7 cellular contexts compared by ENCODE assay signal in the genomic region with DNA sequence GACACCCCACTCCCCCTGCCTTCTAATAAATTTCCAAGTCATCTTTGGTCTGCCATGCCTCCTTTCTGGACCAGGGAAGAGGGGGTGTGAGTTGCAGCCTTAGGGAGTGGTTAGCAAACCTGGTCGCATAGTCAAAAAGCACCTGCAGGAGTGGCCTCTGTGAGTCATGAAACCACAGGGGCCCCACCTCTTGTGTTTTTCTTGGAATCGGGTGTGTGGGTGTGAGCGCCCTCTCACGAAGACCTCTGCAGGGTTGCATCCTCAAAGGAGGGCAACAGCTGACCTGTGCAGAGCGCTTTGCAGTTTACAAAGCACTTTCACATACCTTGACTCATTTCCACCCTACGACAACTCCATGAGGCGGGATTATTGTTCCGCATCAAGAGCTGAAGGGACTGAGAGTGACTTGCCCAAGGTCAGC. TPM values are rescaled to one million over a fixed set of nuclear protein-coding genes. Genes with fewer than 3 reads are reported as not detected.
DNase-seq lines count a peak whose midpoint lies in the region; ATAC-seq and TF ChIP-seq lines count a peak whose summit lies in the region.

No MANE protein-coding gene starts in this region.

- H3K27ac Mint-ChIP-seq in activated CD4-positive, alpha-beta T cell treated with anti-CD3 and anti-CD28 coated beads for 36 hours = peak overlapping the region; percentile 96
- H3K27ac Mint-ChIP-seq in stimulated activated naive CD8-positive, alpha-beta T cell treated with anti-CD3 and anti-CD28 coated beads, Interleukin-15, amount 100 ng/mL, for 72 hours = peak overlapping the region; percentile 100

- DNase-seq in activated CD4-positive, alpha-beta T cell treated with anti-CD3 and anti-CD28 coated beads for 36 hours = peak; percentile 95
- DNase-seq in epithelial cell of proximal tubule (ENCODE audit: low read depth) (peak; percentile 41), COLO668 (lab: John Stamatoyannopoulos, UW; ENCODE audit: unreplicated experiment) (no peak), dermis blood vessel endothelial cell (no peak), left ventricle myocardium inferior (no peak)
- DNase-seq in stimulated activated naive CD8-positive, alpha-beta T cell treated with anti-CD3 and anti-CD28 coated beads, Interleukin-15, amount 100 ng/mL, for 72 hours = peak; percentile 94 to 98

- no peak overlapping the region for H3K27ac ChIP-seq in left ventricle myocardium inferior (replicated peaks)

- no peak overlapping the region for H3K4me3 ChIP-seq in epithelial cell of proximal tubule (ENCODE audit: low read depth, low read length)
- no peak overlapping the region for H3K4me3 ChIP-seq in left ventricle myocardium inferior

- H3K9me3 Mint-ChIP-seq in activated CD4-positive, alpha-beta T cell treated with anti-CD3 and anti-CD28 coated beads for 36 hours (ENCODE audit: low read depth) = peaks cover 4% of the 10 kb centered on the region
- peaks cover 20 to 30% of the 10 kb centered on the region in 2 donors for H3K9me3 Mint-ChIP-seq in stimulated activated naive CD8-positive, alpha-beta T cell treated with anti-CD3 and anti-CD28 coated beads, Interleukin-15, amount 100 ng/mL, for 72 hours

- POLR2A ChIA-PET in activated CD4-positive, alpha-beta T cell treated with anti-CD3 and anti-CD28 coated beads for 36 hours (lab: Charles Lee) = interaction anchor here (0.6 to 2.4 kb wide), 11 partner anchors 15 to 271 kb away, joined by 3 to 22 read pairs (median 3); no protein-coding TSS in a partner anchor

- H3K36me3 Mint-ChIP-seq in activated CD4-positive, alpha-beta T cell treated with anti-CD3 and anti-CD28 coated beads for 36 hours (ENCODE audit: low read depth) = peaks cover 26% of the 10 kb centered on the region

- peak overlapping the region; percentile 15 for H3K4me3 Mint-ChIP-seq in activated CD4-positive, alpha-beta T cell treated with anti-CD3 and anti-CD28 coated beads for 36 hours
- peak overlapping the region; percentile 71 to 74 for H3K4me3 Mint-ChIP-seq in stimulated activated naive CD8-positive, alpha-beta T cell treated with anti-CD3 and anti-CD28 coated beads, Interleukin-15, amount 100 ng/mL, for 72 hours

- TF ChIP-seq CTCF in epithelial cell of proximal tubule (conservative IDR thresholded peaks at IDR 0.05; ENCODE audit: low read depth, low read length) (no peak), left ventricle myocardium inferior (IDR thresholded peaks at IDR 0.05; ENCODE audit: borderline replicate concordance) (no peak)

- H3K27me3 ChIP-seq in left ventricle myocardium inferior (ENCODE audit: low read depth) = peaks cover 72% of the 10 kb centered on the region

- CTCF ChIA-PET in activated CD4-positive, alpha-beta T cell treated with anti-CD3 and anti-CD28 coated beads for 36 hours (lab: Charles Lee) = interaction anchor here (0.8 to 1.8 kb wide), 10 partner anchors 12 to 334 kb away, joined by 3 to 9 read pairs (median 4); partner anchors contain the start of gene TEX48

- no peaks in the 10 kb centered on the region for H3K4me1 ChIP-seq in left ventricle myocardium inferior

- intact Hi-C loops in activated CD4-positive, alpha-beta T cell treated with anti-CD3 and anti-CD28 coated beads for 36 hours (cut with DNase I, micrococcal nuclease) = loop anchor here (1.0 to 5.0 kb wide), 9 partner anchors 15 to 317 kb away; partner anchors contain the start of genes TEX48 (in 2 of the 2) and TNFSF8 (in 1 of the 2)
- intact Hi-C loops in left ventricle myocardium inferior (cut with micrococcal nuclease) = no loop called here

- H3K9me3 ChIP-seq in left ventricle myocardium inferior (replicated peaks) = peaks cover 3% of the 10 kb centered on the region

- peaks cover 56% of the 10 kb centered on the region for H3K4me1 Mint-ChIP-seq in activated CD4-positive, alpha-beta T cell treated with anti-CD3 and anti-CD28 coated beads for 36 hours
- H3K4me1 Mint-ChIP-seq in stimulated activated naive CD8-positive, alpha-beta T cell treated with anti-CD3 and anti-CD28 coated beads, Interleukin-15, amount 100 ng/mL, for 72 hours = peaks cover 79% of the 10 kb centered on the region

- H3K27me3 Mint-ChIP-seq in activated CD4-positive, alpha-beta T cell treated with anti-CD3 and anti-CD28 coated beads for 36 hours = peaks cover 2% of the 10 kb centered on the region
- no peaks in the 10 kb centered on the region for H3K27me3 Mint-ChIP-seq in stimulated activated naive CD8-positive, alpha-beta T cell treated with anti-CD3 and anti-CD28 coated beads, Interleukin-15, amount 100 ng/mL, for 72 hours

- ATAC-seq in HG02798 (IDR thresholded peaks at IDR 0.05; ENCODE audit: poor library complexity, unreplicated experiment) = peak; percentile 75
- peak; percentile 94 for ATAC-seq in activated CD4-positive, alpha-beta T cell treated with anti-CD3 and anti-CD28 coated beads for 36 hours
- peak; percentile 98 for ATAC-seq in stimulated activated naive CD8-positive, alpha-beta T cell treated with anti-CD3 and anti-CD28 coated beads, Interleukin-15, amount 100 ng/mL, for 72 hours

- H3K36me3 ChIP-seq in left ventricle myocardium inferior = no peaks in the 10 kb centered on the region

RNA-seq across cellular contexts. Expression of gene TEX48, which starts 36.8 kb away (rescaled TPM):
- total RNA-seq in activated CD4-positive, alpha-beta T cell treated with anti-CD3 and anti-CD28 coated beads for 36 hours = under 1 TPM; 0.69 to 0.75 TPM
- total RNA-seq in epithelial cell of proximal tubule (not detected in 2 replicates), dermis blood vessel endothelial cell (not detected in 2 replicates), left ventricle myocardium inferior (not detected)

Comparison
In these comparisons a context has a peak if more than half of its experiments do, and no peak if none do; other contexts are left out.
1. DNase-seq: peak in activated CD4-positive, alpha-beta T cell treated with anti-CD3 and anti-CD28 coated beads for 36 hours (single experiment), epithelial cell of proximal tubule (single experiment) and stimulated activated naive CD8-positive, alpha-beta T cell treated with anti-CD3 and anti-CD28 coated beads, Interleukin-15, amount 100 ng/mL, for 72 hours (2 of 2); none in COLO668 (single experiment), dermis blood vessel endothelial cell (single experiment) and left ventricle myocardium inferior (single experiment).
2. Peak in every context shown above with its lines, with median percentiles within 50 percentile points of each other: ATAC-seq.